Comparison of ENCODE assay signal across 19 cellular contexts in genomic region chr13:105436946-105437345, GRCh38. TPM values are rescaled to one million over a fixed set of nuclear protein-coding genes. Genes with fewer than 3 reads are reported as not detected.
"Had no signal": no experiment of that assay in that cellular context is flagged by ENCODE, and none has a peak within 500 bp of the region (broad histone marks: within the 10 kb centered on the region; RNA-seq: fewer than 3 reads in every experiment).

No MANE protein-coding gene starts in this region.

- H3K4me2 ChIP-seq: smooth muscle cell had no signal

- ATAC-seq: activated T-helper 17 cell treated with anti-CD3 and anti-CD28 coated beads, Interleukin-2, amount 50 U/mL, for 72 hours; naive thymus-derived CD8-positive, alpha-beta T cell; stimulated activated naive CD8-positive, alpha-beta T cell treated with anti-CD3 and anti-CD28 coated beads, Interleukin-15, Interleukin-2, amounts not matched to agents 100 U/mL and 50 U/mL, for 24 hours had no signal

- H3K27ac ChIP-seq: esophagus muscularis mucosa, prostate gland, right lobe of liver, transverse colon, vagina, VCaP had no signal

- DNase-seq: activated CD4-positive, alpha-beta T cell treated with anti-CD3 and anti-CD28 coated beads, Interleukin-2, amount 50 U/mL, for 48 hours; activated naive CD4-positive, alpha-beta T cell treated with anti-CD3 and anti-CD28 coated beads for 36 hours; foreskin fibroblast; left cardiac atrium; naive thymus-derived CD8-positive, alpha-beta T cell; occipital lobe; right lobe of liver; stimulated activated CD4-positive, alpha-beta T cell treated with anti-CD3 and anti-CD28 coated beads, Interleukin-4, amount 100 ng/mL, for 4 hours; stimulated activated naive CD8-positive, alpha-beta T cell treated with anti-CD3 and anti-CD28 coated beads, Interleukin-15, Interleukin-2, amounts not matched to agents 100 U/mL and 50 U/mL, for 24 hours; transverse colon had no signal

- H3K36me3 ChIP-seq: esophagus muscularis mucosa, prostate gland, right lobe of liver, transverse colon, vagina had no signal

- H3K9me3 ChIP-seq: esophagus muscularis mucosa, prostate gland, right lobe of liver, transverse colon, vagina had no signal

- H3K27me3 ChIP-seq: esophagus muscularis mucosa, right lobe of liver, transverse colon, vagina had no signal

- H3K4me3 ChIP-seq: esophagus muscularis mucosa, lung, prostate gland, right lobe of liver, smooth muscle cell, transverse colon, vagina had no signal

- H3K4me1 ChIP-seq: prostate gland, right lobe of liver, vagina had no signal

RNA-seq across cellular contexts. Expression of gene DAOA, which starts 28.9 kb away (rescaled TPM):
- total RNA-seq: activated naive CD4-positive, alpha-beta T cell treated with anti-CD3 and anti-CD28 coated beads for 36 hours; activated T-helper 17 cell treated with anti-CD3 and anti-CD28 coated beads, Interleukin-2, amount 50 U/mL, for 72 hours; cardiac septum; esophagus muscularis mucosa; left cardiac atrium; lung; mucosa of gallbladder; naive thymus-derived CD8-positive, alpha-beta T cell; occipital lobe; prostate gland; right lobe of liver; smooth muscle cell; transverse colon; vagina had no signal
- polyA plus RNA-seq: lung; naive thymus-derived CD8-positive, alpha-beta T cell; smooth muscle cell had no signal
